In genomic region chr3:45819543-45819942, GRCh38 we compare ENCODE assay signal across 29 cellular contexts. TPM values are rescaled to one million over a fixed set of nuclear protein-coding genes. Genes with fewer than 3 reads are reported as not detected.
DNase-seq lines count a peak whose midpoint lies in the region; ATAC-seq and TF ChIP-seq lines count a peak whose summit lies in the region.
"Had no signal": no experiment of that assay in that cellular context is flagged by ENCODE, and none has a peak within 500 bp of the region (broad histone marks: within the 10 kb centered on the region; RNA-seq: fewer than 3 reads in every experiment).

No MANE protein-coding gene starts in this region.

- POLR2A ChIA-PET in MCF 10A (lab: Yijun Ruan, JAX) = no interaction called here

- CTCF ChIA-PET in MCF 10A (lab: Yijun Ruan, JAX) (interaction anchor here (0.8 kb wide), 1 partner anchor 27 kb away, joined by 3 read pairs; no protein-coding TSS in a partner anchor), mammary epithelial cell (lab: Charles Lee; ENCODE audit: low non-redundant PET) (interaction anchor here (0.7 kb wide), 1 partner anchor 1029 kb away, joined by 3 read pairs; no protein-coding TSS in a partner anchor)

- no peaks in the 10 kb centered on the region for H3K9me3 Mint-ChIP-seq in MCF 10A (ENCODE audit: unreplicated experiment)
- H3K9me3 Mint-ChIP-seq in activated T-cell treated with anti-CD3 and anti-CD28 coated beads, Interleukin-2, amount 50 U/mL, for 24 hours = no peaks in the 10 kb centered on the region
- H3K9me3 Mint-ChIP-seq: activated naive CD4-positive, alpha-beta T cell treated with anti-CD3 and anti-CD28 coated beads, Interleukin-2, amount 50 U/mL, for 72 hours; activated T-helper 17 cell treated with anti-CD3 and anti-CD28 coated beads, Interleukin-2, amount 50 U/mL, for 72 hours; effector memory CD8-positive, alpha-beta T cell; neural crest cell had no signal

- no peaks in the 10 kb centered on the region for H4K20me1 ChIP-seq in mammary epithelial cell (ENCODE audit: insufficient read depth, low read length)

- no peak overlapping the region for H3K4me2 ChIP-seq in mammary epithelial cell (ENCODE audit: insufficient read depth, low read depth, low read length)

- no peak overlapping the region for H3K9ac ChIP-seq in mammary epithelial cell (ENCODE audit: insufficient read depth, low read length)
- H3K9ac ChIP-seq: parathyroid adenoma had no signal

- H2AFZ ChIP-seq in mammary epithelial cell (ENCODE audit: low read depth, low read length) = no peak overlapping the region
- H2AFZ ChIP-seq: parathyroid adenoma had no signal

- WGBS in mammary epithelial cell (ENCODE audit: low coverage, missing lambda C conversion rate) = 80% methylated on average over 2 of the region's 2 CpGs

- H3K4me3 ChIP-seq in mammary epithelial cell (replicated peaks in 1 of 3; ENCODE audit: insufficient read depth in 1 of 3, low read depth in 2 of 3, low read length in 3 of 3) (no peak overlapping the region), epithelial cell of esophagus (ENCODE audit: low read length) (no peak overlapping the region)
- H3K4me3 ChIP-seq: coronary artery, heart left ventricle, SK-N-MC, testis had no signal

- peaks cover 34% of the 10 kb centered on the region for H3K4me1 ChIP-seq in mammary epithelial cell (ENCODE audit: insufficient read depth, low read length)
- H3K4me1 ChIP-seq: parathyroid adenoma, testis had no signal

- H3K27ac Mint-ChIP-seq in MCF 10A (ENCODE audit: low read depth, unreplicated experiment) = peak overlapping the region; percentile 31
- H3K27ac Mint-ChIP-seq in activated T-cell treated with anti-CD3 and anti-CD28 coated beads, Interleukin-2, amount 50 U/mL, for 24 hours = no peak overlapping the region
- H3K27ac Mint-ChIP-seq: activated naive CD4-positive, alpha-beta T cell treated with anti-CD3 and anti-CD28 coated beads, Interleukin-2, amount 50 U/mL, for 72 hours; activated T-helper 17 cell treated with anti-CD3 and anti-CD28 coated beads, Interleukin-2, amount 50 U/mL, for 72 hours; effector memory CD8-positive, alpha-beta T cell; memory B cell; stimulated activated memory B cell treated with anti-CD40 and anti-IgM and Interleukin-4, amounts not matched to agents 10 μg/mL and 1 μg/mL and 100 μg/mL, for 72 hours had no signal

- intact Hi-C loops in MCF 10A (cut with micrococcal nuclease) (loop anchor here (5.0 kb wide), 1 partner anchor 57 kb away; no protein-coding TSS in a partner anchor), mammary epithelial cell (cut with micrococcal nuclease) (no loop called here)

- H3K27ac ChIP-seq in mammary epithelial cell (ENCODE audit: insufficient read depth, low read depth, low read length) = no peak overlapping the region
- H3K27ac ChIP-seq: 22Rv1, coronary artery, parathyroid adenoma, SK-N-MC, testis had no signal

- in situ Hi-C loops in mammary epithelial cell (cut with MboI; ENCODE audit: low sequenced_read_pairs in 2 of 2) = no loop called here

- dilution Hi-C loops in mammary epithelial cell (cut with HindIII; ENCODE audit: low sequenced_read_pairs) = no loop called here

- H3K9me3 ChIP-seq in mammary epithelial cell (replicated peaks; ENCODE audit: insufficient read depth, low read length) = no peaks in the 10 kb centered on the region
- H3K9me3 ChIP-seq: testis had no signal

- no peaks in the 10 kb centered on the region for H3K79me2 ChIP-seq in mammary epithelial cell (ENCODE audit: insufficient read depth, low read length)
- H3K79me2 ChIP-seq: parathyroid adenoma had no signal

- BruUV-seq in MCF 10A (replicated peaks; lab: Mats Ljungman, UMichigan) = no TSS peak
- BruUV-seq in mammary epithelial cell (replicated peaks; lab: Mats Ljungman, UMichigan) = no TSS peak

- no peaks in the 10 kb centered on the region for H3K27me3 ChIP-seq in mammary epithelial cell (ENCODE audit: insufficient read depth, low read length)
- H3K27me3 ChIP-seq: heart left ventricle, testis had no signal

- TF ChIP-seq CTCF in MCF 10A (IDR thresholded peaks at IDR 0.05; ENCODE audit: unreplicated experiment) (no peak), mammary epithelial cell (conservative IDR thresholded peaks at IDR 0.05 in 1 of 2, IDR thresholded peaks at IDR 0.05 in 1 of 2; ENCODE audit: extremely low read depth in 1 of 2, insufficient read depth in 1 of 2, low read depth in 1 of 2, low read length in 2 of 2) (no peak), epithelial cell of esophagus (IDR thresholded peaks at IDR 0.05; ENCODE audit: insufficient read depth, low read depth, low read length, missing control alignments) (no peak), omental fat pad (IDR thresholded peaks at IDR 0.05) (no peak)

- H3K4me1 Mint-ChIP-seq in MCF 10A (ENCODE audit: insufficient read depth, unreplicated experiment) = peaks cover 28% of the 10 kb centered on the region
- H3K4me1 Mint-ChIP-seq in activated T-cell treated with anti-CD3 and anti-CD28 coated beads, Interleukin-2, amount 50 U/mL, for 24 hours (ENCODE audit: low read depth) = peaks cover 12% of the 10 kb centered on the region
- H3K4me1 Mint-ChIP-seq: CD4-positive, alpha-beta memory T cell; neural crest cell; stimulated activated memory B cell treated with anti-CD40 and anti-IgM and Interleukin-4, amounts not matched to agents 10 μg/mL and 1 μg/mL and 100 μg/mL, for 72 hours had no signal

- H3K36me3 ChIP-seq in mammary epithelial cell (ENCODE audit: insufficient read depth, low read length) = no peaks in the 10 kb centered on the region

- H3K36me3 Mint-ChIP-seq in MCF 10A (ENCODE audit: insufficient read depth, unreplicated experiment) = peaks cover 22% of the 10 kb centered on the region
- peaks cover 15% of the 10 kb centered on the region for H3K36me3 Mint-ChIP-seq in activated T-cell treated with anti-CD3 and anti-CD28 coated beads, Interleukin-2, amount 50 U/mL, for 24 hours (ENCODE audit: low read depth)

- DNase-seq in MCF 10A (ENCODE audit: unreplicated experiment) (peak; percentile 31), mammary epithelial cell (no peak), epithelial cell of esophagus (ENCODE audit: low read depth) (peak; percentile 44), iris pigment epithelial cell (ENCODE audit: low read depth) (peak; percentile 27), omental fat pad (ENCODE audit: low spot score) (no peak), DMS114 treated with DMSO at 0.1 percent for 48 hours (lab: John Stamatoyannopoulos, UW; ENCODE audit: unreplicated experiment) (no peak)
- DNase-seq in activated T-cell treated with anti-CD3 and anti-CD28 coated beads, Interleukin-2, amount 50 U/mL, for 24 hours = no peak
- DNase-seq: activated CD4-positive, alpha-beta T cell treated with anti-CD3 and anti-CD28 coated beads, Interleukin-2, amount 50 U/mL, for 4 hours; CD4-positive, alpha-beta memory T cell; effector memory CD8-positive, alpha-beta T cell; heart left ventricle; MM.1S; NCI-H1417; right cardiac atrium; stimulated activated CD4-positive, alpha-beta T cell treated with anti-CD3 and anti-CD28 coated beads, Interleukin-12 subunit alpha, Interleukin-12 subunit beta, amount 100 ng/mL, for 4 hours; stimulated activated CD4-positive, alpha-beta T cell treated with anti-CD3 and anti-CD28 coated beads, Interleukin-4, amount 100 ng/mL, for 24 hours; testis had no signal

- no peak overlapping the region for H3K4me3 Mint-ChIP-seq in MCF 10A (ENCODE audit: unreplicated experiment)
- H3K4me3 Mint-ChIP-seq in activated T-cell treated with anti-CD3 and anti-CD28 coated beads, Interleukin-2, amount 50 U/mL, for 24 hours = no peak overlapping the region
- H3K4me3 Mint-ChIP-seq: activated T-helper 17 cell treated with anti-CD3 and anti-CD28 coated beads, Interleukin-2, amount 50 U/mL, for 72 hours; CD4-positive, alpha-beta memory T cell; effector memory CD8-positive, alpha-beta T cell; memory B cell; neural crest cell; stimulated activated memory B cell treated with anti-CD40 and anti-IgM and Interleukin-4, amounts not matched to agents 10 μg/mL and 1 μg/mL and 100 μg/mL, for 72 hours had no signal

- no peaks in the 10 kb centered on the region for H3K27me3 Mint-ChIP-seq in MCF 10A (ENCODE audit: insufficient read depth, unreplicated experiment)
- H3K27me3 Mint-ChIP-seq in activated T-cell treated with anti-CD3 and anti-CD28 coated beads, Interleukin-2, amount 50 U/mL, for 24 hours = no peaks in the 10 kb centered on the region
- H3K27me3 Mint-ChIP-seq: activated T-helper 17 cell treated with anti-CD3 and anti-CD28 coated beads, Interleukin-2, amount 50 U/mL, for 72 hours; CD4-positive, alpha-beta memory T cell; effector memory CD8-positive, alpha-beta T cell; memory B cell; stimulated activated memory B cell treated with anti-CD40 and anti-IgM and Interleukin-4, amounts not matched to agents 10 μg/mL and 1 μg/mL and 100 μg/mL, for 72 hours had no signal

- ATAC-seq in omental fat pad (ENCODE audit: low FRiP score) = no peak
- ATAC-seq in HG03095 (IDR thresholded peaks at IDR 0.05; ENCODE audit: unreplicated experiment) = no peak
- ATAC-seq: activated naive CD4-positive, alpha-beta T cell treated with anti-CD3 and anti-CD28 coated beads, Interleukin-2, amount 50 U/mL, for 72 hours; effector memory CD8-positive, alpha-beta T cell; heart left ventricle; right cardiac atrium; stimulated activated memory B cell treated with anti-CD40 and anti-IgM and Interleukin-4, amounts not matched to agents 10 μg/mL and 1 μg/mL and 100 μg/mL, for 72 hours had no signal

RNA-seq across cellular contexts. Expression of gene LZTFL1, which starts 22.4 kb away (rescaled TPM):
- 30.5 and 39.5 TPM in 2 replicates for total RNA-seq in MCF 10A (2022)
- total RNA-seq in mammary epithelial cell = 10 to 100 TPM; 13.1 to 13.7 TPM
- polyA plus RNA-seq in mammary epithelial cell = 15.6 TPM
- polyA minus RNA-seq in mammary epithelial cell = 45.0 TPM
- 10 to 100 TPM; 14.7 to 20.1 (median 16.1) TPM for total RNA-seq in omental fat pad

RNA-seq across cellular contexts. Expression of gene SLC6A20, which starts 23.2 kb away (rescaled TPM):
- total RNA-seq in MCF 10A (2022) (not detected in 2 replicates), mammary epithelial cell (1 to 10 TPM in 1 of 2 donors, not detected in 1; 1.7 TPM), omental fat pad (under 1 TPM in 3 of 4 donors, not detected in 1; 0.09 to 0.72 (median 0.38) TPM)
- 0.02 TPM for polyA plus RNA-seq in mammary epithelial cell
- polyA minus RNA-seq in mammary epithelial cell = not detected
- total RNA-seq: activated naive CD4-positive, alpha-beta T cell treated with anti-CD3 and anti-CD28 coated beads, Interleukin-2, amount 50 U/mL, for 72 hours; activated T-helper 17 cell treated with anti-CD3 and anti-CD28 coated beads, Interleukin-2, amount 50 U/mL, for 72 hours; CD4-positive, alpha-beta memory T cell; H4; neural crest cell; right cardiac atrium; T-helper 1 cell treated with Interleukin-12 subunit alpha and Interleukin-12 subunit beta and Interleukin-4 antibody, amounts not matched to agents 30 ng/mL and 1 ng/mL, for 36 hours had no signal
- polyA plus RNA-seq: right cardiac atrium had no signal

Comparison
In these comparisons a context has a peak if more than half of its experiments do, and no peak if none do; other contexts are left out.
1. DNase-seq: peak in MCF 10A (single experiment), epithelial cell of esophagus (single experiment) and iris pigment epithelial cell (single experiment); none in mammary epithelial cell (single experiment), activated T-cell treated with anti-CD3 and anti-CD28 coated beads, Interleukin-2, amount 50 U/mL, for 24 hours (single experiment), omental fat pad (single experiment) and DMS114 treated with DMSO at 0.1 percent for 48 hours (single experiment).